ENCODE assay signal across 14 cellular contexts in genomic region chr12:13198921-13199320, GRCh38. TPM values are rescaled to one million over a fixed set of nuclear protein-coding genes. Genes with fewer than 3 reads are reported as not detected.
DNase-seq lines count a peak whose midpoint lies in the region; ATAC-seq and TF ChIP-seq lines count a peak whose summit lies in the region.
"Had no signal": no experiment of that assay in that cellular context is flagged by ENCODE, and none has a peak within 500 bp of the region (broad histone marks: within the 10 kb centered on the region; RNA-seq: fewer than 3 reads in every experiment).

No MANE protein-coding gene starts in this region.

- H3K27ac ChIP-seq in heart right ventricle (peak overlapping the region; percentile 47 to 97 (median 92)), epithelial cell of prostate (peak overlapping the region; percentile 90), uterus (peak overlapping the region; percentile 95 to 96)

- peaks cover 1% of the 10 kb centered on the region for H3K4me1 Mint-ChIP-seq in glutamatergic neuron (ENCODE audit: low read depth, unreplicated experiment)

- DNase-seq in heart right ventricle = peak in 1 of 2 donors; percentile 44
- no peak for DNase-seq in left ventricle myocardium superior
- no peak for DNase-seq in epithelial cell of prostate (ENCODE audit: low read depth, low spot score)
- peak; percentile 76 for DNase-seq in myocyte (ENCODE audit: low read depth)
- peak in 1 of 2 donors; percentile 43 for DNase-seq in uterus
- DNase-seq in NCI-H82 treated with DMSO at 0.1 percent for 48 hours (lab: John Stamatoyannopoulos, UW; ENCODE audit: unreplicated experiment) = no peak
- no peak for DNase-seq in glutamatergic neuron
- DNase-seq in RKO (ENCODE audit: low spot score) = no peak
- DNase-seq: activated CD4-positive, alpha-beta T cell treated with anti-CD3 and anti-CD28 coated beads, Interleukin-2, amount 50 U/mL, for 1 hour; amniotic stem cell; hippocampal formation; NCI-H1694 treated with DMSO at 0.1 percent for 48 hours; pancreas; SHP77 had no signal

- H3K4me1 ChIP-seq in heart right ventricle (peaks cover 17 to 98% (median 67%) of the 10 kb centered on the region in 9 donors), uterus (peaks cover 29 to 32% of the 10 kb centered on the region in 2 donors)

- H3K36me3 ChIP-seq in heart right ventricle (peaks cover 0 to 7% (median 0%) of the 10 kb centered on the region in 9 donors), uterus (no peaks in the 10 kb centered on the region)
- H3K36me3 ChIP-seq: pancreas had no signal

- H3K9me3 Mint-ChIP-seq in glutamatergic neuron (ENCODE audit: unreplicated experiment) = no peaks in the 10 kb centered on the region

- intact Hi-C loops in heart right ventricle (cut with DNase I) = loop anchor here in 5 of 10 donors (2.0 to 10.0 kb wide), 6 partner anchors 47 to 100 kb away; partner anchors contain the start of gene GSG1 (in 1 of the 5)
- intact Hi-C loops in left ventricle myocardium superior (cut with micrococcal nuclease) = loop anchor here (5.0 kb wide), 1 partner anchor 97 kb away; the partner anchor contains the start of gene GSG1
- intact Hi-C loops in uterus (cut with DNase I; ENCODE audit: low total_unique reads) = loop anchor here (5.0 kb wide), 2 partner anchors 102 to 412 kb away; partner anchors contain the start of gene APOLD1

- TF ChIP-seq POLR2A in uterus (IDR thresholded peaks at IDR 0.05) = no peak

- H3K4me3 ChIP-seq in heart right ventricle (peak overlapping the region; percentile 53 to 71 (median 65)), uterus (peak overlapping the region; percentile 50 to 70)

- ATAC-seq in heart right ventricle (peak in 3 of 8 donors; percentile 2 to 8 (median 5)), left ventricle myocardium superior (no peak)
- ATAC-seq: pancreas had no signal

- H3K36me3 Mint-ChIP-seq in glutamatergic neuron (ENCODE audit: unreplicated experiment) = no peaks in the 10 kb centered on the region

- no peak overlapping the region for H3K4me3 Mint-ChIP-seq in glutamatergic neuron (ENCODE audit: unreplicated experiment)

- no peak overlapping the region for H3K27ac Mint-ChIP-seq in glutamatergic neuron (ENCODE audit: unreplicated experiment)

- no peak for TF ChIP-seq CTCF in heart right ventricle (IDR thresholded peaks at IDR 0.05)
- TF ChIP-seq CTCF in uterus (IDR thresholded peaks at IDR 0.05) = no peak
- no peak for TF ChIP-seq CTCF in glutamatergic neuron (IDR thresholded peaks at IDR 0.05; ENCODE audit: partially characterized antibody, unreplicated experiment)

- WGBS in heart right ventricle, 2 donors = 39 to 54% methylated on average over 7 of the region's 7 CpGs

- no peaks in the 10 kb centered on the region for H3K27me3 Mint-ChIP-seq in glutamatergic neuron (ENCODE audit: unreplicated experiment)

- H3K9me3 ChIP-seq in heart right ventricle = no peaks in the 10 kb centered on the region
- H3K9me3 ChIP-seq in uterus = no peaks in the 10 kb centered on the region
- H3K9me3 ChIP-seq: pancreas had no signal

- H3K27me3 ChIP-seq in heart right ventricle = no peaks in the 10 kb centered on the region
- H3K27me3 ChIP-seq in uterus = no peaks in the 10 kb centered on the region
- H3K27me3 ChIP-seq: pancreas had no signal

RNA-seq across cellular contexts. Expression of gene EMP1, which starts 2.4 kb away (rescaled TPM):
- total RNA-seq in heart right ventricle = 100 to 1,000 TPM in 4 of 10 donors, 10 to 100 TPM in 6; 74.6 to 403 (median 98.5) TPM
- polyA plus RNA-seq in heart right ventricle = 10 to 100 TPM; 46.2 to 55.5 TPM
- total RNA-seq in left ventricle myocardium superior = 76.8 TPM
- total RNA-seq in myocyte = 54.9 and 141 TPM in 2 replicates
- 267 TPM for polyA plus RNA-seq in myocyte (2012)
- 100 to 1,000 TPM in 3 of 4 donors, 10 to 100 TPM in 1; 48.9 to 345 (median 163) TPM for total RNA-seq in uterus
- not detected for total RNA-seq in glutamatergic neuron (ENCODE audit: unreplicated experiment)

Comparison
In these comparisons a context has a peak if more than half of its experiments do, and no peak if none do; other contexts are left out.
1. RNA of gene EMP1, which starts 2.4 kb away (total RNA-seq): 48.9 to 345 TPM in uterus, 54.9 to 141 TPM in myocyte, 74.6 to 403 TPM in heart right ventricle and 76.8 TPM in left ventricle myocardium superior (single experiment); not detected in glutamatergic neuron (single experiment); every median in the first group is over 10 times any median in the second.
2. Peak in every context shown above with its lines, with median percentiles within 50 percentile points of each other: H3K27ac ChIP-seq.